10 cellular contexts compared by ENCODE assay signal in the genomic region with DNA sequence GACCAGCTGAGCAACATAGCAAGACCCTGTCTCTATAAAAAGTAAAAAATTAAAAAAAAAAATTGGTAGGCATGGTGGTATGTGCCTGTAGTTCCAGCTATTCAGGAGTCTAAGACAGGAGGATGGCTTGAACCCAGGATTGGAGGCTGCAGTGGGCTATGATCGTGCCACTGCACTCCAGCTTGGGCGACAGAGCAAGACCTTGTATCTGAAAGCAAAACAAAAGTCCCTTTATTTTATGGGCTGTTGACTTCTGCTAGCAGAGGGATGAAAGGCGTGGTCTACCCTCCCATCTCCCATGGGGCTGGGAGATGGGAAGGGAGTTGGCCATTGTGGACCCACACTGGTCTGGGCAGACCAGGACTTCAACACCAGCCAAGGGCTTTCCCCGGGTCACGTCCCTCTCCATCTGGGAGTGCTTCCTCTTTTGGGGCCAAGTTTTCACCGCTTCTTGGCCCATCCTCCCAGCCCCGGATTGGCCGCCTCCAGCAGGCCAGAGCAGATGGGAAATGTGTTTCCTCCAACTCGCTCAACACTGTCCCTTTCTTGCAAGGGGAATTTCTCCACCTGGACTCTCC. TPM values are rescaled to one million over a fixed set of nuclear protein-coding genes. Genes with fewer than 3 reads are reported as not detected.
DNase-seq lines count a peak whose midpoint lies in the region; ATAC-seq lines count a peak whose summit lies in the region.
"Had no signal": no experiment of that assay in that cellular context is flagged by ENCODE, and none has a peak within 500 bp of the region (broad histone marks: within the 10 kb centered on the region; RNA-seq: fewer than 3 reads in every experiment).

No MANE protein-coding gene starts in this region.

- H3K4me3 ChIP-seq in skeletal muscle tissue (ENCODE audit: low read length in 3 of 3), result no peak overlapping the region
- H3K4me3 ChIP-seq: SK-N-MC had no signal

- peak overlapping the region; percentile 7 for H3K27ac ChIP-seq in skeletal muscle tissue (ENCODE audit: low read depth, low read length)
- H3K27ac ChIP-seq: SK-N-MC had no signal

- ATAC-seq in GM18517 (IDR thresholded peaks at IDR 0.05; ENCODE audit: unreplicated experiment) (peak; percentile 4), GM19467 (IDR thresholded peaks at IDR 0.05; ENCODE audit: unreplicated experiment) (no peak)

- H3K9ac ChIP-seq in skeletal muscle tissue (ENCODE audit: low read depth in 1 of 3, low read length in 3 of 3), result no peak overlapping the region

- DNase-seq in NOMO-1 treated with DMSO at 0.1 percent for 48 hours (lab: John Stamatoyannopoulos, UW; ENCODE audit: unreplicated experiment) (peak; percentile 84), germinal center (ENCODE audit: low spot score) (peak; percentile 72), NCI-H2081 treated with DMSO at 0.1 percent for 48 hours (lab: John Stamatoyannopoulos, UW) (no peak), NCI-H1930 (lab: John Stamatoyannopoulos, UW) (no peak), NCI-H2227 (lab: John Stamatoyannopoulos, UW; ENCODE audit: unreplicated experiment) (no peak)
- DNase-seq: activated naive CD8-positive, alpha-beta T cell treated with anti-CD3 and anti-CD28 coated beads, Interleukin-2, amount 10 ng/mL, durations not matched to agents 7 days and 5 days had no signal

- peaks cover 11 to 33% (median 31%) of the 10 kb centered on the region in 3 donors for H3K4me1 ChIP-seq in skeletal muscle tissue (ENCODE audit: control insufficient read depth in 3 of 3, insufficient read depth in 3 of 3, low read length in 3 of 3)

- H3K9me3 ChIP-seq in skeletal muscle tissue (ENCODE audit: control insufficient read depth in 3 of 3, low read length in 3 of 3), result no peaks in the 10 kb centered on the region

- H3K27me3 ChIP-seq in skeletal muscle tissue (ENCODE audit: control insufficient read depth in 3 of 3, insufficient read depth in 3 of 3, low read length in 3 of 3), result peaks cover 11 to 20% (median 14%) of the 10 kb centered on the region in 3 donors

- H3K36me3 ChIP-seq in skeletal muscle tissue (ENCODE audit: control insufficient read depth in 3 of 3, insufficient read depth in 3 of 3, low read length in 3 of 3), result no peaks in the 10 kb centered on the region

RNA-seq across cellular contexts. Expression of a gene that starts 2.2 kb away (rescaled TPM):
- 1.0 TPM for total RNA-seq in skeletal muscle tissue

RNA-seq across cellular contexts. Expression of a gene that starts 26.5 kb away (rescaled TPM):
- total RNA-seq in skeletal muscle tissue, result not detected

RNA-seq across cellular contexts. Expression of a gene that starts 47.0 kb away (rescaled TPM):
- not detected for total RNA-seq in skeletal muscle tissue

Comparison
In these comparisons a context has a peak if more than half of its experiments do, and no peak if none do; other contexts are left out.
1. DNase-seq: peak in NOMO-1 treated with DMSO at 0.1 percent for 48 hours (single experiment) and germinal center (single experiment); none in NCI-H2081 treated with DMSO at 0.1 percent for 48 hours (single experiment), NCI-H1930 (0 of 2) and NCI-H2227 (single experiment).